Comparison of ENCODE assay signal across 17 cellular contexts in genomic region chr12:6780573-6780972, GRCh38. TPM values are rescaled to one million over a fixed set of nuclear protein-coding genes. Genes with fewer than 3 reads are reported as not detected.
DNase-seq lines count a peak whose midpoint lies in the region; ATAC-seq, FAIRE-seq and TF ChIP-seq lines count a peak whose summit lies in the region.
"Had no signal": no experiment of that assay in that cellular context is flagged by ENCODE, and none has a peak within 500 bp of the region (broad histone marks: within the 10 kb centered on the region; RNA-seq: fewer than 3 reads in every experiment).

No MANE protein-coding gene starts in this region.

- no peak overlapping the region for H2BK5ac ChIP-seq in H1 (ENCODE audit: low read depth, low read length)

- no peak overlapping the region for H3K56ac ChIP-seq in H1 (replicated peaks; ENCODE audit: insufficient read length, low read depth, low read length)

- ATAC-seq in stimulated activated naive CD8-positive, alpha-beta T cell treated with anti-CD3 and anti-CD28 coated beads, Interleukin-15, Interleukin-2, amounts not matched to agents 100 U/mL and 50 U/mL, for 24 hours: peak; percentile 80
- ATAC-seq: upper lobe of right lung had no signal

- H3K9me3 Mint-ChIP-seq in activated naive CD4-positive, alpha-beta T cell treated with anti-CD3 and anti-CD28 coated beads for 36 hours: no peaks in the 10 kb centered on the region
- H3K9me3 Mint-ChIP-seq: mesothelial cell of epicardium, neural crest cell had no signal

- H2AFZ ChIP-seq in H1 (ENCODE audit: low read length): no peak overlapping the region

- peak overlapping the region; percentile 39; the same call in 1 of the 2 replicates for H2BK12ac ChIP-seq in H1 (ENCODE audit: low read depth, low read length)

- no peak overlapping the region for H4K8ac ChIP-seq in H1 (ENCODE audit: extremely low read depth, insufficient read depth, low read length)

- no peak overlapping the region for H3K4me3 ChIP-seq in H1 (ENCODE audit: extremely low read depth in 1 of 4, insufficient read depth in 2 of 4, low read depth in 3 of 4, low read length in 4 of 4)
- H3K4me3 ChIP-seq: upper lobe of right lung had no signal

- H3K9me3 ChIP-seq in H1 (ENCODE audit: insufficient read depth in 2 of 2, low read depth in 1 of 2, low read length in 1 of 2): no peaks in the 10 kb centered on the region
- H3K9me3 ChIP-seq: upper lobe of right lung had no signal

- peaks cover 5 to 18% (median 10%) of the 10 kb centered on the region in 4 experiments for H3K4me1 ChIP-seq in H1 (replicated peaks in 1 of 4; ENCODE audit: control insufficient read depth in 3 of 4, insufficient read depth in 4 of 4, low read length in 3 of 4)

- peaks cover 13% of the 10 kb centered on the region for H3K36me3 Mint-ChIP-seq in activated naive CD4-positive, alpha-beta T cell treated with anti-CD3 and anti-CD28 coated beads for 36 hours (ENCODE audit: low read depth)

- TF ChIP-seq CTCF in H1 (IDR thresholded peaks at IDR 0.05; ENCODE audit: control extremely low read depth in 1 of 3, insufficient read depth in 1 of 3, low read depth in 1 of 3, low read length in 3 of 3): no peak

- FAIRE-seq in H1 (lab: Jason Lieb, UNC): no peak
- FAIRE-seq: frontal cortex had no signal

- H3K27me3 Mint-ChIP-seq in activated naive CD4-positive, alpha-beta T cell treated with anti-CD3 and anti-CD28 coated beads for 36 hours (ENCODE audit: low read depth): no peaks in the 10 kb centered on the region

- peak overlapping the region; percentile 51 for H3K27ac Mint-ChIP-seq in activated naive CD4-positive, alpha-beta T cell treated with anti-CD3 and anti-CD28 coated beads for 36 hours
- H3K27ac Mint-ChIP-seq: mesothelial cell of epicardium had no signal

- no peaks in the 10 kb centered on the region for H3K36me3 ChIP-seq in H1 (ENCODE audit: control insufficient read depth in 2 of 4, insufficient read depth in 4 of 4, low read length in 3 of 4)
- H3K36me3 ChIP-seq: upper lobe of right lung had no signal

- no peak overlapping the region for H3K23ac ChIP-seq in H1 (ENCODE audit: insufficient read length)

- H3K18ac ChIP-seq in H1 (ENCODE audit: extremely low read depth, low read length): no peak overlapping the region; the same call in 1 of the 2 replicates

- no peak for TF ChIP-seq RAD21 in H1 (IDR thresholded peaks at IDR 0.05 in 1 of 2, conservative IDR thresholded peaks at IDR 0.05 in 1 of 2; ENCODE audit: low read depth in 2 of 2, low read length in 2 of 2)

- no peaks in the 10 kb centered on the region for H4K20me1 ChIP-seq in H1 (replicated peaks in 1 of 2; ENCODE audit: control insufficient read depth in 1 of 2, insufficient read depth in 2 of 2, low read length in 2 of 2)

- no peaks in the 10 kb centered on the region for H3K79me1 ChIP-seq in H1 (ENCODE audit: low read depth, low read length)

- H3K4me2 ChIP-seq in H1 (ENCODE audit: insufficient read depth in 1 of 2, low read depth in 2 of 2, low read length in 2 of 2): no peak overlapping the region

- POLR2A ChIA-PET in H1 (lab: Charles Lee; ENCODE audit: partially characterized antibody): interaction anchor here (0.9 to 10.4 kb wide), 5 partner anchors 13 to 87 kb away, joined by 3 to 97 read pairs (median 4); partner anchors contain the start of genes MLF2, PTMS and TPI1

- H3K4me1 Mint-ChIP-seq in activated naive CD4-positive, alpha-beta T cell treated with anti-CD3 and anti-CD28 coated beads for 36 hours (ENCODE audit: low read depth): peaks cover 90% of the 10 kb centered on the region

- peaks cover 0 to 10% (median 5%) of the 10 kb centered on the region in 4 experiments; a peak in 3 of 7 replicates for H3K27me3 ChIP-seq in H1 (replicated peaks in 1 of 4; ENCODE audit: control insufficient read depth in 3 of 4, extremely low read depth in 1 of 4, insufficient read depth in 3 of 4, low read length in 3 of 4)
- H3K27me3 ChIP-seq: upper lobe of right lung had no signal

- peaks cover 10% of the 10 kb centered on the region for H3K23me2 ChIP-seq in H1 (ENCODE audit: low read depth, low read length)

- WGBS in H1 (ENCODE audit: extremely low coverage in 1 of 2, insufficient coverage in 1 of 2, insufficient read length in 1 of 2, insufficient replicate concordance in 2 of 2, low coverage in 1 of 2, low lambda C conversion rate in 2 of 2, missing lambda C conversion rate in 1 of 2), 2 experiments: 91% methylated on average over 6 of the region's 6 CpGs; no CpG with 5 or more reads in 1 of the 2 experiments

- H3K27ac ChIP-seq in H1 (ENCODE audit: low read depth, low read length): no peak overlapping the region
- H3K27ac ChIP-seq: epithelial cell of prostate, upper lobe of right lung had no signal

- no peak overlapping the region for H2AK5ac ChIP-seq in H1 (ENCODE audit: low read depth, low read length)

- H4K5ac ChIP-seq in H1 (ENCODE audit: insufficient read length, low read depth, low read length): no peak overlapping the region

- H3K14ac ChIP-seq in H1 (ENCODE audit: insufficient read length): no peak overlapping the region

- H2BK15ac ChIP-seq in H1 (ENCODE audit: low read length): no peak overlapping the region

- no peak for TF ChIP-seq POLR2A in H1 (IDR thresholded peaks at IDR 0.05; ENCODE audit: control extremely low read depth in 1 of 2, low read depth in 2 of 2, low read length in 2 of 2)

- no peak overlapping the region for H2BK20ac ChIP-seq in H1 (ENCODE audit: low read length)

- H2BK120ac ChIP-seq in H1 (replicated peaks; ENCODE audit: low read depth, low read length): no peak overlapping the region

- no peak overlapping the region for H3K4ac ChIP-seq in H1 (replicated peaks; ENCODE audit: insufficient read length, low read depth, low read length)

- H3K9ac ChIP-seq in H1 (replicated peaks in 1 of 4; ENCODE audit: extremely low read depth in 1 of 4, low read depth in 3 of 4, low read length in 3 of 4): no peak overlapping the region

- intact Hi-C loops in activated naive CD4-positive, alpha-beta T cell treated with anti-CD3 and anti-CD28 coated beads for 36 hours (cut with micrococcal nuclease): loop anchor here (1.0 kb wide), 3 partner anchors 9 to 172 kb away; partner anchors contain the start of gene CD4

- no peak overlapping the region for H3K4me3 Mint-ChIP-seq in activated naive CD4-positive, alpha-beta T cell treated with anti-CD3 and anti-CD28 coated beads for 36 hours
- H3K4me3 Mint-ChIP-seq: mesothelial cell of epicardium, neural crest cell had no signal

- H3K79me2 ChIP-seq in H1 (ENCODE audit: control insufficient read depth in 1 of 2, insufficient read depth in 2 of 2, low read length in 2 of 2): no peaks in the 10 kb centered on the region

- DNase-seq in activated naive CD4-positive, alpha-beta T cell treated with anti-CD3 and anti-CD28 coated beads for 36 hours: peak; percentile 65
- no peak for DNase-seq in activated naive CD4-positive, alpha-beta T cell treated with Interleukin-2 at 50 U/mL for 16 hours
- DNase-seq in RPMI8226 (peak; percentile 0), H1 (ENCODE audit: low read depth in 1 of 2, low spot score in 2 of 2) (no peak), C1 segment of cervical spinal cord (lab: John Stamatoyannopoulos, UW) (no peak), NCI-H82 treated with DMSO at 0.1 percent for 48 hours (lab: John Stamatoyannopoulos, UW; ENCODE audit: unreplicated experiment) (no peak)
- DNase-seq in stimulated activated naive CD8-positive, alpha-beta T cell treated with anti-CD3 and anti-CD28 coated beads, Interleukin-15, Interleukin-2, amounts not matched to agents 100 U/mL and 50 U/mL, for 24 hours: peak; percentile 64
- DNase-seq: EL; NCI-H1436 treated with DMSO at 0.1 percent for 48 hours; stimulated activated naive CD4-positive, alpha-beta T cell treated with Interleukin-2 at 50 U/mL for 16 hours; upper lobe of right lung had no signal

- no peak overlapping the region for H4K91ac ChIP-seq in H1 (replicated peaks; ENCODE audit: insufficient read length, low read length)

- no peak for TF ChIP-seq EP300 in H1 (IDR thresholded peaks at IDR 0.05; ENCODE audit: borderline replicate concordance in 1 of 2, low read depth in 2 of 2, low read length in 2 of 2)

- CTCF ChIA-PET in activated naive CD4-positive, alpha-beta T cell treated with anti-CD3 and anti-CD28 coated beads for 36 hours (lab: Charles Lee): interaction anchor here (0.6 to 9.7 kb wide), 13 partner anchors 8 to 118 kb away, joined by 3 to 118 read pairs (median 4); partner anchors contain the start of genes CD4, MLF2, PTMS and SPSB2
- CTCF ChIA-PET in H1 (lab: Charles Lee; ENCODE audit: partially characterized antibody): interaction anchor here (0.7 to 29.6 kb wide), 11 partner anchors 12 to 150 kb away, joined by 3 to 532 read pairs (median 3); partner anchors contain the start of genes GNB3, GPR162, LAG3 and MLF2

RNA-seq across cellular contexts. Expression of gene LAG3, which starts 8.3 kb away (rescaled TPM):
- total RNA-seq in activated naive CD4-positive, alpha-beta T cell treated with anti-CD3 and anti-CD28 coated beads for 36 hours: 10 to 100 TPM; 22.8 to 25.1 TPM
- 2.8 and 3.1 TPM in 2 replicates for total RNA-seq in H1 (2021; fragmentation: NEBNext Ultra II Directional; extraction: Animal tissue kit (Norgen Biotek cat#: 25700))
- 1.1 and 2.5 TPM in 2 replicates for polyA plus RNA-seq in H1 (2011; rRNA removed)
- polyA plus RNA-seq in H1 (2011; cell fraction: cytosol; rRNA removed): 1.2 TPM
- polyA plus RNA-seq in H1 (2011; cell fraction: nucleus; rRNA removed): 6.1 TPM
- 1.7 to 3.0 TPM (median 2.8 TPM) in 4 replicates for polyA plus RNA-seq in H1 (2012, experiment 1 of 2)
- 1.4 TPM for polyA plus RNA-seq in H1 (2012, experiment 2 of 2)
- 1.7 TPM for polyA plus RNA-seq in H1 (2013, experiment 1 of 2)
- 1.8 TPM for polyA plus RNA-seq in H1 (2013, experiment 2 of 2)
- polyA minus RNA-seq in H1 (2011; rRNA and poly(A)+ RNA removed): 0.29 and 0.47 TPM in 2 replicates
- 0.81 TPM for polyA minus RNA-seq in H1 (2011; cell fraction: cytosol; rRNA and poly(A)+ RNA removed)
- 3.6 TPM for polyA minus RNA-seq in H1 (2011; cell fraction: nucleus; rRNA and poly(A)+ RNA removed)
- total RNA-seq: M059J had no signal

RNA-seq across cellular contexts. Expression of gene CD4, which starts 8.8 kb away (rescaled TPM):
- 100 to 1,000 TPM; 155 to 161 TPM for total RNA-seq in activated naive CD4-positive, alpha-beta T cell treated with anti-CD3 and anti-CD28 coated beads for 36 hours
- 3.2 and 3.4 TPM in 2 replicates for total RNA-seq in H1 (2021; fragmentation: NEBNext Ultra II Directional; extraction: Animal tissue kit (Norgen Biotek cat#: 25700))
- polyA plus RNA-seq in H1 (2011; rRNA removed): 5.1 and 5.6 TPM in 2 replicates
- polyA plus RNA-seq in H1 (2011; cell fraction: cytosol; rRNA removed): 5.1 TPM
- 5.1 TPM for polyA plus RNA-seq in H1 (2011; cell fraction: nucleus; rRNA removed)
- 5.8 to 6.9 TPM (median 6.7 TPM) in 4 replicates for polyA plus RNA-seq in H1 (2012, experiment 1 of 2)
- polyA plus RNA-seq in H1 (2012, experiment 2 of 2): 4.3 TPM
- polyA plus RNA-seq in H1 (2013, experiment 1 of 2): 2.7 TPM
- polyA plus RNA-seq in H1 (2013, experiment 2 of 2): 2.4 TPM
- 3.3 and 3.4 TPM in 2 replicates for polyA minus RNA-seq in H1 (2011; rRNA and poly(A)+ RNA removed)
- polyA minus RNA-seq in H1 (2011; cell fraction: cytosol; rRNA and poly(A)+ RNA removed): 1.6 TPM
- polyA minus RNA-seq in H1 (2011; cell fraction: nucleus; rRNA and poly(A)+ RNA removed): 1.8 TPM
- total RNA-seq: dermis microvascular lymphatic vessel endothelial cell, M059J had no signal

RNA-seq across cellular contexts. Expression of gene PTMS, which starts 14.4 kb away (rescaled TPM):
- total RNA-seq in activated naive CD4-positive, alpha-beta T cell treated with anti-CD3 and anti-CD28 coated beads for 36 hours: 10 to 100 TPM; 35.1 to 44.2 TPM
- total RNA-seq in H1 (2021; fragmentation: NEBNext Ultra II Directional; extraction: Animal tissue kit (Norgen Biotek cat#: 25700)): 444 and 486 TPM in 2 replicates
- polyA plus RNA-seq in H1 (2011; rRNA removed): 553 and 999 TPM in 2 replicates
- 441 TPM for polyA plus RNA-seq in H1 (2011; cell fraction: cytosol; rRNA removed)
- 217 TPM for polyA plus RNA-seq in H1 (2011; cell fraction: nucleus; rRNA removed)
- 329 to 587 TPM (median 502 TPM) in 4 replicates for polyA plus RNA-seq in H1 (2012, experiment 1 of 2)
- polyA plus RNA-seq in H1 (2012, experiment 2 of 2): 566 TPM
- 523 TPM for polyA plus RNA-seq in H1 (2013, experiment 1 of 2)
- 513 TPM for polyA plus RNA-seq in H1 (2013, experiment 2 of 2)
- 35.2 and 58.0 TPM in 2 replicates for polyA minus RNA-seq in H1 (2011; rRNA and poly(A)+ RNA removed)
- 109 TPM for polyA minus RNA-seq in H1 (2011; cell fraction: cytosol; rRNA and poly(A)+ RNA removed)
- 72.4 TPM for polyA minus RNA-seq in H1 (2011; cell fraction: nucleus; rRNA and poly(A)+ RNA removed)

RNA-seq across cellular contexts. Expression of gene MLF2, which starts 27.6 kb away (rescaled TPM):
- 100 to 1,000 TPM; 140 to 143 TPM for total RNA-seq in activated naive CD4-positive, alpha-beta T cell treated with anti-CD3 and anti-CD28 coated beads for 36 hours
- total RNA-seq in H1 (2021; fragmentation: NEBNext Ultra II Directional; extraction: Animal tissue kit (Norgen Biotek cat#: 25700)): 229 and 232 TPM in 2 replicates
- 401 and 443 TPM in 2 replicates for polyA plus RNA-seq in H1 (2011; rRNA removed)
- polyA plus RNA-seq in H1 (2011; cell fraction: cytosol; rRNA removed): 319 TPM
- polyA plus RNA-seq in H1 (2011; cell fraction: nucleus; rRNA removed): 252 TPM
- 240 to 272 TPM (median 254 TPM) in 4 replicates for polyA plus RNA-seq in H1 (2012, experiment 1 of 2)
- polyA plus RNA-seq in H1 (2012, experiment 2 of 2): 291 TPM
- 162 TPM for polyA plus RNA-seq in H1 (2013, experiment 1 of 2)
- 175 TPM for polyA plus RNA-seq in H1 (2013, experiment 2 of 2)
- polyA minus RNA-seq in H1 (2011; rRNA and poly(A)+ RNA removed): 311 and 327 TPM in 2 replicates
- polyA minus RNA-seq in H1 (2011; cell fraction: cytosol; rRNA and poly(A)+ RNA removed): 98.5 TPM
- polyA minus RNA-seq in H1 (2011; cell fraction: nucleus; rRNA and poly(A)+ RNA removed): 106 TPM

RNA-seq across cellular contexts. Expression of gene GPR162, which starts 41.0 kb away (rescaled TPM):
- under 1 TPM in 1 of 2 experiments, not detected in 1; 0.24 TPM for total RNA-seq in activated naive CD4-positive, alpha-beta T cell treated with anti-CD3 and anti-CD28 coated beads for 36 hours
- 8.6 and 8.8 TPM in 2 replicates for total RNA-seq in H1 (2021; fragmentation: NEBNext Ultra II Directional; extraction: Animal tissue kit (Norgen Biotek cat#: 25700))
- 7.3 and 9.5 TPM in 2 replicates for polyA plus RNA-seq in H1 (2011; rRNA removed)
- polyA plus RNA-seq in H1 (2011; cell fraction: cytosol; rRNA removed): 7.9 TPM
- 22.3 TPM for polyA plus RNA-seq in H1 (2011; cell fraction: nucleus; rRNA removed)
- polyA plus RNA-seq in H1 (2012, experiment 1 of 2): 7.5 to 9.0 TPM (median 8.8 TPM) in 4 replicates
- 7.7 TPM for polyA plus RNA-seq in H1 (2012, experiment 2 of 2)
- 5.7 TPM for polyA plus RNA-seq in H1 (2013, experiment 1 of 2)
- polyA plus RNA-seq in H1 (2013, experiment 2 of 2): 6.8 TPM
- polyA minus RNA-seq in H1 (2011; rRNA and poly(A)+ RNA removed): 4.2 and 4.3 TPM in 2 replicates
- 8.6 TPM for polyA minus RNA-seq in H1 (2011; cell fraction: cytosol; rRNA and poly(A)+ RNA removed)
- 6.1 TPM for polyA minus RNA-seq in H1 (2011; cell fraction: nucleus; rRNA and poly(A)+ RNA removed)

Comparison
In these comparisons a context has a peak if more than half of its experiments do, and no peak if none do; other contexts are left out.
1. DNase-seq: peak in activated naive CD4-positive, alpha-beta T cell treated with anti-CD3 and anti-CD28 coated beads for 36 hours (single experiment), RPMI8226 (single experiment) and stimulated activated naive CD8-positive, alpha-beta T cell treated with anti-CD3 and anti-CD28 coated beads, Interleukin-15, Interleukin-2, amounts not matched to agents 100 U/mL and 50 U/mL, for 24 hours (single experiment); none in activated naive CD4-positive, alpha-beta T cell treated with Interleukin-2 at 50 U/mL for 16 hours (single experiment), H1 (0 of 2), C1 segment of cervical spinal cord (0 of 14) and NCI-H82 treated with DMSO at 0.1 percent for 48 hours (single experiment).
2. RNA of gene CD4, which starts 8.8 kb away (total RNA-seq): 155 to 161 TPM in activated naive CD4-positive, alpha-beta T cell treated with anti-CD3 and anti-CD28 coated beads for 36 hours; 3.2 to 3.4 TPM in H1; every median in the first group is over 10 times any median in the second.